1 cellular context compared by ENCODE assay signal in genomic region chr13:71759506-71760225, GRCh38.
TF ChIP-seq lines count a peak whose summit lies in the region.

No MANE protein-coding gene starts in this region.

TF ChIP-seq in GM23338, 12 proteins besides CTCF, POLR2A, EP300 and RAD21 (continued from another document):
- TF ChIP-seq, protein P1, sequence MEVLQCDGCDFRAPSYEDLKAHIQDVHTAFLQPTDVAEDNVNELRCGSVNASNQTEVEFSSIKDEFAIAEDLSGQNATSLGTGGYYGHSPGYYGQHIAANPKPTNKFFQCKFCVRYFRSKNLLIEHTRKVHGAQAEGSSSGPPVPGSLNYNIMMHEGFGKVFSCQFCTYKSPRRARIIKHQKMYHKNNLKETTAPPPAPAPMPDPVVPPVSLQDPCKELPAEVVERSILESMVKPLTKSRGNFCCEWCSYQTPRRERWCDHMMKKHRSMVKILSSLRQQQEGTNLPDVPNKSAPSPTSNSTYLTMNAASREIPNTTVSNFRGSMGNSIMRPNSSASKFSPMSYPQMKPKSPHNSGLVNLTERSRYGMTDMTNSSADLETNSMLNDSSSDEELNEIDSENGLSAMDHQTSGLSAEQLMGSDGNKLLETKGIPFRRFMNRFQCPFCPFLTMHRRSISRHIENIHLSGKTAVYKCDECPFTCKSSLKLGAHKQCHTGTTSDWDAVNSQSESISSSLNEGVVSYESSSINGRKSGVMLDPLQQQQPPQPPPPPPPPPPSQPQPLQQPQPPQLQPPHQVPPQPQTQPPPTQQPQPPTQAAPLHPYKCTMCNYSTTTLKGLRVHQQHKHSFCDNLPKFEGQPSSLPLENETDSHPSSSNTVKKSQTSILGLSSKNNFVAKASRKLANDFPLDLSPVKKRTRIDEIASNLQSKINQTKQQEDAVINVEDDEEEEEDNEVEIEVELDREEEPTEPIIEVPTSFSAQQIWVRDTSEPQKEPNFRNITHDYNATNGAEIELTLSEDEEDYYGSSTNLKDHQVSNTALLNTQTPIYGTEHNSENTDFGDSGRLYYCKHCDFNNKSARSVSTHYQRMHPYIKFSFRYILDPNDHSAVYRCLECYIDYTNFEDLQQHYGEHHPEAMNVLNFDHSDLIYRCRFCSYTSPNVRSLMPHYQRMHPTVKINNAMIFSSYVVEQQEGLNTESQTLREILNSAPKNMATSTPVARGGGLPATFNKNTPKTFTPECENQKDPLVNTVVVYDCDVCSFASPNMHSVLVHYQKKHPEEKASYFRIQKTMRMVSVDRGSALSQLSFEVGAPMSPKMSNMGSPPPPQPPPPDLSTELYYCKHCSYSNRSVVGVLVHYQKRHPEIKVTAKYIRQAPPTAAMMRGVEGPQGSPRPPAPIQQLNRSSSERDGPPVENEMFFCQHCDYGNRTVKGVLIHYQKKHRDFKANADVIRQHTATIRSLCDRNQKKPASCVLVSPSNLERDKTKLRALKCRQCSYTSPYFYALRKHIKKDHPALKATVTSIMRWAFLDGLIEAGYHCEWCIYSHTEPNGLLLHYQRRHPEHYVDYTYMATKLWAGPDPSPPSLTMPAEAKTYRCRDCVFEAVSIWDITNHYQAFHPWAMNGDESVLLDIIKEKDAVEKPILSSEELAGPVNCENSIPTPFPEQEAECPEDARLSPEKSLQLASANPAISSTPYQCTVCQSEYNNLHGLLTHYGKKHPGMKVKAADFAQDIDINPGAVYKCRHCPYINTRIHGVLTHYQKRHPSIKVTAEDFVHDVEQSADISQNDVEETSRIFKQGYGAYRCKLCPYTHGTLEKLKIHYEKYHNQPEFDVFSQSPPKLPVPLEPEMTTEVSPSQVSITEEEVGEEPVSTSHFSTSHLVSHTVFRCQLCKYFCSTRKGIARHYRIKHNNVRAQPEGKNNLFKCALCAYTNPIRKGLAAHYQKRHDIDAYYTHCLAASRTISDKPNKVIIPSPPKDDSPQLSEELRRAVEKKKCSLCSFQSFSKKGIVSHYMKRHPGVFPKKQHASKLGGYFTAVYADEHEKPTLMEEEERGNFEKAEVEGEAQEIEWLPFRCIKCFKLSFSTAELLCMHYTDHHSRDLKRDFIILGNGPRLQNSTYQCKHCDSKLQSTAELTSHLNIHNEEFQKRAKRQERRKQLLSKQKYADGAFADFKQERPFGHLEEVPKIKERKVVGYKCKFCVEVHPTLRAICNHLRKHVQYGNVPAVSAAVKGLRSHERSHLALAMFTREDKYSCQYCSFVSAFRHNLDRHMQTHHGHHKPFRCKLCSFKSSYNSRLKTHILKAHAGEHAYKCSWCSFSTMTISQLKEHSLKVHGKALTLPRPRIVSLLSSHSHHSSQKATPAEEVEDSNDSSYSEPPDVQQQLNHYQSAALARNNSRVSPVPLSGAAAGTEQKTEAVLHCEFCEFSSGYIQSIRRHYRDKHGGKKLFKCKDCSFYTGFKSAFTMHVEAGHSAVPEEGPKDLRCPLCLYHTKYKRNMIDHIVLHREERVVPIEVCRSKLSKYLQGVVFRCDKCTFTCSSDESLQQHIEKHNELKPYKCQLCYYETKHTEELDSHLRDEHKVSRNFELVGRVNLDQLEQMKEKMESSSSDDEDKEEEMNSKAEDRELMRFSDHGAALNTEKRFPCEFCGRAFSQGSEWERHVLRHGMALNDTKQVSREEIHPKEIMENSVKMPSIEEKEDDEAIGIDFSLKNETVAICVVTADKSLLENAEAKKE (CRISPR knock-in tag; IDR thresholded peaks at IDR 0.05), result no peak
- TF ChIP-seq JUNB (IDR thresholded peaks at IDR 0.05; ENCODE audit: unreplicated experiment), result no peak
TF ChIP-seq in GM23338: peak in this region for 1.
